11 cellular contexts compared by ENCODE assay signal in genomic region chr7:70093496-70093895, GRCh38.
DNase-seq lines count a peak whose midpoint lies in the region; ATAC-seq and TF ChIP-seq lines count a peak whose summit lies in the region.
"Had no signal": no experiment of that assay in that cellular context is flagged by ENCODE, and none has a peak within 500 bp of the region (broad histone marks: within the 10 kb centered on the region; RNA-seq: fewer than 3 reads in every experiment).

No MANE protein-coding gene starts in this region.

- TF ChIP-seq CTCF in retinal pigment epithelial cell (conservative IDR thresholded peaks at IDR 0.05; ENCODE audit: low read depth, low read length): no peak

- no peak for ATAC-seq in HG03135 (IDR thresholded peaks at IDR 0.05; ENCODE audit: unreplicated experiment)

- DNase-seq in LoVo (ENCODE audit: low spot score) (peak; percentile 32), NCI-H226 (peak; percentile 36), epithelial cell of prostate (ENCODE audit: low read depth, low spot score) (peak; percentile 33), retinal pigment epithelial cell (ENCODE audit: low read depth) (peak; percentile 54), SKM-1 (lab: John Stamatoyannopoulos, UW; ENCODE audit: unreplicated experiment) (no peak), Kasumi-1 (lab: John Stamatoyannopoulos, UW) (no peak)
- DNase-seq: activated CD4-positive, alpha-beta T cell treated with anti-CD3 and anti-CD28 coated beads for 4 hours; activated gamma-delta T cell; Caco-2 had no signal

- no peak overlapping the region for H3K27ac ChIP-seq in epithelial cell of prostate
- H3K27ac ChIP-seq: SJSA1 had no signal

- no peak overlapping the region for H3K4me3 ChIP-seq in retinal pigment epithelial cell (ENCODE audit: low read length)
- H3K4me3 ChIP-seq: SJSA1 had no signal

Comparison
In these comparisons a context has a peak if more than half of its experiments do, and no peak if none do; other contexts are left out.
1. DNase-seq: peak in LoVo (single experiment), NCI-H226 (single experiment), epithelial cell of prostate (single experiment) and retinal pigment epithelial cell (single experiment); none in SKM-1 (single experiment) and Kasumi-1 (0 of 2).